ENCODE assay signal across 10 cellular contexts in the genomic region with DNA sequence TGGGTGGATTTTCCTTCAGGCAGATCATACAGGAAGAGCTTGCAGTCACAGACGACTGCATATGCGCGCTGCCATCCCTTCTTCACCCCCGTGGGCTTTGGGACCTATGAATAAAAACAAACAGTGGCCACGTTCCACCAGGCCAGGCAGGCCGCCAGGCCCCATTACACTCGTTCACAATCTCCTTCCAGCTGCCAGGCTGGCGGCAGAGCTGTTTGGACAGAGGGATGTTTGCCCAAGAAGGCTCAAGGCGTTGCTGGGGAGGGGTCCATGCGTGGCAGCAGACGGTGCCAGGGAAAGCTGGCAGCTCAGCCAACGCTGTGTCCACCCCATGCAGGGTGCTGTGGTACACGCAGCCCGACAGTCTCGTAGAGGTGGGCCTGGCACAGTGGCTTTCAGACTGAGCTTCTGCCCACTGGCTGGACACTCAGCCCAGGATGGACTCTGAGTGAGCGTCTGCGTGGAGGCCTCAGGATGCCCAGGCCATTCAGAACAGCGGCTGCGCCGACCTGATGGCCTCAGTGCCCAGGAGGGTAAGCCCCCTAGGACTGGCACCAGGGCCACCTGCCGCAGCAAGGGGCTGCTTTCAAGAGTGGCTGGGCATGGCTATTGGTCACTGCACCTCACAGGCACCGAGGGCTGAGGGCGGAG. TPM values are rescaled to one million over a fixed set of nuclear protein-coding genes. Genes with fewer than 3 reads are reported as not detected.
DNase-seq lines count a peak whose midpoint lies in the region; ATAC-seq, FAIRE-seq and TF ChIP-seq lines count a peak whose summit lies in the region.
"Had no signal": no experiment of that assay in that cellular context is flagged by ENCODE, and none has a peak within 500 bp of the region (broad histone marks: within the 10 kb centered on the region; RNA-seq: fewer than 3 reads in every experiment).

No MANE protein-coding gene starts in this region.

- no peak overlapping the region for H3K4me3 Mint-ChIP-seq in activated CD8-positive, alpha-beta T cell treated with anti-CD3 and anti-CD28 coated beads, Interleukin-2, amount 10 ng/mL, durations not matched to agents 7 days and 5 days
- H3K4me3 Mint-ChIP-seq in activated CD8-positive, alpha-beta T cell treated with anti-CD3 and anti-CD28 coated beads for 36 hours = no peak overlapping the region
- H3K4me3 Mint-ChIP-seq in activated B cell treated with CpG ODN at 0.5 μM for 24 hours = peak overlapping the region; percentile 36

- FAIRE-seq in kidney (lab: Jason Lieb, UNC) = no peak
- FAIRE-seq: endothelial cell of umbilical vein had no signal

- peaks cover 31% of the 10 kb centered on the region for H3K4me1 Mint-ChIP-seq in activated CD8-positive, alpha-beta T cell treated with anti-CD3 and anti-CD28 coated beads, Interleukin-2, amount 10 ng/mL, durations not matched to agents 7 days and 5 days (ENCODE audit: low read depth)
- H3K4me1 Mint-ChIP-seq in activated CD8-positive, alpha-beta T cell treated with anti-CD3 and anti-CD28 coated beads for 36 hours (ENCODE audit: low read depth) = peaks cover 18% of the 10 kb centered on the region
- H3K4me1 Mint-ChIP-seq in activated B cell treated with CpG ODN at 0.5 μM for 24 hours = peaks cover 32% of the 10 kb centered on the region

- no peak for TF ChIP-seq POLR2A in transverse colon (IDR thresholded peaks at IDR 0.05)

- no peaks in the 10 kb centered on the region for H3K27me3 ChIP-seq in thymus (ENCODE audit: control insufficient read depth, insufficient read depth)
- H3K27me3 ChIP-seq in transverse colon = no peaks in the 10 kb centered on the region

- POLR2A ChIA-PET in activated CD8-positive, alpha-beta T cell treated with anti-CD3 and anti-CD28 coated beads, Interleukin-2, amount 10 ng/mL, durations not matched to agents 7 days and 5 days (lab: Charles Lee) = no interaction called here
- POLR2A ChIA-PET in activated CD8-positive, alpha-beta T cell treated with anti-CD3 and anti-CD28 coated beads for 36 hours (lab: Charles Lee) = interaction anchor here (0.6 kb wide), 1 partner anchor 359 kb away, joined by 3 read pairs; no protein-coding TSS in a partner anchor
- POLR2A ChIA-PET in activated B cell treated with CpG ODN at 0.5 μM for 24 hours (lab: Charles Lee) (interaction anchor here (0.9 to 1.2 kb wide), 2 partner anchors 53 to 384 kb away, joined by 3 read pairs; partner anchors contain the start of gene EIF5), GM10248 (lab: Yijun Ruan, JAX) (no interaction called here)

- peak overlapping the region; percentile 58 for H3K27ac Mint-ChIP-seq in activated CD8-positive, alpha-beta T cell treated with anti-CD3 and anti-CD28 coated beads, Interleukin-2, amount 10 ng/mL, durations not matched to agents 7 days and 5 days
- H3K27ac Mint-ChIP-seq in activated CD8-positive, alpha-beta T cell treated with anti-CD3 and anti-CD28 coated beads for 36 hours = no peak overlapping the region
- H3K27ac Mint-ChIP-seq in activated B cell treated with CpG ODN at 0.5 μM for 24 hours = peak overlapping the region; percentile 65

- H3K9me3 Mint-ChIP-seq in activated CD8-positive, alpha-beta T cell treated with anti-CD3 and anti-CD28 coated beads, Interleukin-2, amount 10 ng/mL, durations not matched to agents 7 days and 5 days (ENCODE audit: insufficient read depth) = no peaks in the 10 kb centered on the region
- no peaks in the 10 kb centered on the region for H3K9me3 Mint-ChIP-seq in activated CD8-positive, alpha-beta T cell treated with anti-CD3 and anti-CD28 coated beads for 36 hours
- no peaks in the 10 kb centered on the region for H3K9me3 Mint-ChIP-seq in activated B cell treated with CpG ODN at 0.5 μM for 24 hours

- H3K9me3 ChIP-seq in kidney (ENCODE audit: control insufficient read depth in 1 of 2, low read length in 2 of 2) (no peaks in the 10 kb centered on the region), thymus (ENCODE audit: control insufficient read depth) (no peaks in the 10 kb centered on the region), transverse colon (no peaks in the 10 kb centered on the region)

- TF ChIP-seq CTCF in activated CD8-positive, alpha-beta T cell treated with anti-CD3 and anti-CD28 coated beads for 36 hours (IDR thresholded peaks at IDR 0.05) = no peak
- TF ChIP-seq CTCF in activated B cell treated with CpG ODN at 0.5 μM for 24 hours (IDR thresholded peaks at IDR 0.05) (no peak), kidney (IDR thresholded peaks at IDR 0.05; ENCODE audit: borderline replicate concordance, extremely low read depth, insufficient read depth) (no peak), transverse colon (IDR thresholded peaks at IDR 0.05) (no peak), GM10248 (IDR thresholded peaks at IDR 0.05; ENCODE audit: control extremely low read depth, extremely low read depth, low read depth, missing control alignments) (no peak)

- CTCF ChIA-PET in activated CD8-positive, alpha-beta T cell treated with anti-CD3 and anti-CD28 coated beads, Interleukin-2, amount 10 ng/mL, durations not matched to agents 7 days and 5 days (lab: Charles Lee) = interaction anchor here (1.3 to 1.5 kb wide), 2 partner anchors 21 to 256 kb away, joined by 3 read pairs; no protein-coding TSS in a partner anchor
- CTCF ChIA-PET in activated CD8-positive, alpha-beta T cell treated with anti-CD3 and anti-CD28 coated beads for 36 hours (lab: Charles Lee) = no interaction called here
- CTCF ChIA-PET in activated B cell treated with CpG ODN at 0.5 μM for 24 hours (lab: Charles Lee) (no interaction called here), GM10248 (lab: Yijun Ruan, JAX) (interaction anchor here (0.7 kb wide), 1 partner anchor 15 kb away, joined by 3 read pairs; no protein-coding TSS in a partner anchor)

- WGBS in thymus = 95% methylated on average over 23 of the region's 23 CpGs
- WGBS in transverse colon (ENCODE audit: low coverage in 1 of 2), 2 donors = 48 to 65% methylated on average over 5 to 14 of the region's 23 CpGs

- no peaks in the 10 kb centered on the region for H3K36me3 Mint-ChIP-seq in activated CD8-positive, alpha-beta T cell treated with anti-CD3 and anti-CD28 coated beads, Interleukin-2, amount 10 ng/mL, durations not matched to agents 7 days and 5 days (ENCODE audit: low read depth)
- no peaks in the 10 kb centered on the region for H3K36me3 Mint-ChIP-seq in activated CD8-positive, alpha-beta T cell treated with anti-CD3 and anti-CD28 coated beads for 36 hours (ENCODE audit: low read depth)
- peaks cover 68% of the 10 kb centered on the region for H3K36me3 Mint-ChIP-seq in activated B cell treated with CpG ODN at 0.5 μM for 24 hours (ENCODE audit: low read depth)

- no peak for DNase-seq in activated CD8-positive, alpha-beta T cell treated with anti-CD3 and anti-CD28 coated beads, Interleukin-2, amount 10 ng/mL, durations not matched to agents 7 days and 5 days
- no peak for DNase-seq in activated CD8-positive, alpha-beta T cell treated with anti-CD3 and anti-CD28 coated beads for 36 hours
- DNase-seq in activated B cell treated with CpG ODN at 0.5 μM for 24 hours (no peak), kidney (peak; percentile 68), transverse colon (no peak), GM10248 (ENCODE audit: extremely low spot score) (no peak)
- no peak for DNase-seq in activated T-cell treated with anti-CD3 and anti-CD28 coated beads, Interleukin-2, amount 50 U/mL, for 1 hour

- ATAC-seq in activated CD8-positive, alpha-beta T cell treated with anti-CD3 and anti-CD28 coated beads, Interleukin-2, amount 10 ng/mL, durations not matched to agents 7 days and 5 days = no peak
- no peak for ATAC-seq in activated CD8-positive, alpha-beta T cell treated with anti-CD3 and anti-CD28 coated beads for 36 hours
- no peak for ATAC-seq in activated B cell treated with CpG ODN at 0.5 μM for 24 hours (ENCODE audit: low read depth)

- H3K27ac ChIP-seq in kidney (ENCODE audit: low read depth in 2 of 2, low read length in 2 of 2) (no peak overlapping the region), thymus (ENCODE audit: low read depth) (peak overlapping the region; percentile 25), transverse colon (peak overlapping the region in 1 of 4 donors; percentile 11)
- H3K27ac ChIP-seq: KMS-11 had no signal

- H3K9ac ChIP-seq in kidney (ENCODE audit: low read length in 2 of 2) = no peak overlapping the region
- H3K9ac ChIP-seq: KMS-11 had no signal

- in situ Hi-C loops in transverse colon (cut with MboI; ENCODE audit: low pct_ligation_motif_present in 1 of 4, low pct_unique_long_range_greater_than_20kb in 1 of 4, low sequenced_read_pairs in 3 of 4) = no loop called here

- intact Hi-C loops in activated CD8-positive, alpha-beta T cell treated with anti-CD3 and anti-CD28 coated beads for 36 hours (cut with micrococcal nuclease) = no loop called here
- intact Hi-C loops in activated B cell treated with CpG ODN at 0.5 μM for 24 hours (cut with micrococcal nuclease) (loop anchor here (1.0 kb wide), 2 partner anchors 22 to 49 kb away; no protein-coding TSS in a partner anchor), kidney (cut with DNase I) (no loop called here), transverse colon (cut with DNase I; ENCODE audit: low total_unique reads) (no loop called here)

- no peak for TF ChIP-seq EP300 in transverse colon (IDR thresholded peaks at IDR 0.05; ENCODE audit: low read depth)

- H3K4me1 ChIP-seq in kidney (ENCODE audit: control insufficient read depth in 1 of 2, insufficient read depth in 1 of 2, low read depth in 1 of 2, low read length in 2 of 2) = no peaks in the 10 kb centered on the region
- peaks cover 12% of the 10 kb centered on the region for H3K4me1 ChIP-seq in thymus (ENCODE audit: control insufficient read depth, insufficient read depth, low read length)
- H3K4me1 ChIP-seq in transverse colon = peaks cover 0 to 7% (median 2%) of the 10 kb centered on the region in 4 donors

- H3K36me3 ChIP-seq in kidney (ENCODE audit: control insufficient read depth in 1 of 2, insufficient read depth in 2 of 2, low read length in 2 of 2) (peaks cover 59 to 77% of the 10 kb centered on the region in 2 donors), thymus (ENCODE audit: control insufficient read depth, insufficient read depth) (no peaks in the 10 kb centered on the region), transverse colon (peaks cover 0 to 67% (median 18%) of the 10 kb centered on the region in 4 donors)

- H3K27me3 Mint-ChIP-seq in activated CD8-positive, alpha-beta T cell treated with anti-CD3 and anti-CD28 coated beads, Interleukin-2, amount 10 ng/mL, durations not matched to agents 7 days and 5 days (ENCODE audit: low read depth) = no peaks in the 10 kb centered on the region
- H3K27me3 Mint-ChIP-seq in activated CD8-positive, alpha-beta T cell treated with anti-CD3 and anti-CD28 coated beads for 36 hours = no peaks in the 10 kb centered on the region
- no peaks in the 10 kb centered on the region for H3K27me3 Mint-ChIP-seq in activated B cell treated with CpG ODN at 0.5 μM for 24 hours

- H3K4me3 ChIP-seq in kidney (ENCODE audit: low read length in 2 of 2) = no peak overlapping the region
- no peak overlapping the region for H3K4me3 ChIP-seq in thymus (ENCODE audit: low read length)
- H3K4me3 ChIP-seq in transverse colon = no peak overlapping the region

RNA-seq across cellular contexts. Expression of gene AMN, which starts 27.5 kb away (rescaled TPM):
- under 1 TPM; 0.91 to 0.95 TPM for total RNA-seq in activated CD8-positive, alpha-beta T cell treated with anti-CD3 and anti-CD28 coated beads, Interleukin-2, amount 10 ng/mL, durations not matched to agents 7 days and 5 days
- 1 to 10 TPM; 1.0 to 1.4 TPM for total RNA-seq in activated CD8-positive, alpha-beta T cell treated with anti-CD3 and anti-CD28 coated beads for 36 hours
- 4.4 and 5.3 TPM in 2 replicates for total RNA-seq in activated B cell treated with CpG ODN at 0.5 μM for 24 hours
- 58.0 TPM for total RNA-seq in kidney
- 121 TPM for polyA plus RNA-seq in kidney (ENCODE audit: insufficient read depth, low read depth, low replicate concordance)
- 3.5 TPM for polyA plus RNA-seq in thymus
- total RNA-seq in transverse colon = 100 to 1,000 TPM; 306 to 597 (median 420) TPM
- total RNA-seq: endothelial cell of umbilical vein had no signal

Comparison
In these comparisons a context has a peak if more than half of its experiments do, and no peak if none do; other contexts are left out.
1. CTCF ChIA-PET loops: an anchor here in activated CD8-positive, alpha-beta T cell treated with anti-CD3 and anti-CD28 coated beads, Interleukin-2, amount 10 ng/mL, durations not matched to agents 7 days and 5 days (1.3 to 1.5 kb wide) and GM10248 (0.7 kb wide); none called in activated CD8-positive, alpha-beta T cell treated with anti-CD3 and anti-CD28 coated beads for 36 hours and activated B cell treated with CpG ODN at 0.5 μM for 24 hours.
2. POLR2A ChIA-PET loops: an anchor here in activated CD8-positive, alpha-beta T cell treated with anti-CD3 and anti-CD28 coated beads for 36 hours (0.6 kb wide) and activated B cell treated with CpG ODN at 0.5 μM for 24 hours (0.9 to 1.2 kb wide); none called in activated CD8-positive, alpha-beta T cell treated with anti-CD3 and anti-CD28 coated beads, Interleukin-2, amount 10 ng/mL, durations not matched to agents 7 days and 5 days and GM10248.